ENCODE assay signal across 26 cellular contexts in genomic region chr10:58806323-58806722, GRCh38.
"Had no signal": no experiment of that assay in that cellular context is flagged by ENCODE, and none has a peak within 500 bp of the region (broad histone marks: within the 10 kb centered on the region; RNA-seq: fewer than 3 reads in every experiment).

No MANE protein-coding gene starts in this region.

- H3K27ac ChIP-seq: breast epithelium, gastrocnemius medialis, right atrium auricular region, suprapubic skin, tibial artery, upper lobe of right lung, VCaP had no signal

- H3K36me3 ChIP-seq: breast epithelium, gastrocnemius medialis, right atrium auricular region, tibial artery, upper lobe of right lung had no signal

- H3K27me3 ChIP-seq: breast epithelium, gastrocnemius medialis, right atrium auricular region, suprapubic skin, tibial artery, upper lobe of right lung had no signal

- H3K9me3 ChIP-seq: breast epithelium, gastrocnemius medialis, mucosa of descending colon, right atrium auricular region, suprapubic skin, tibial artery, upper lobe of right lung had no signal

- DNase-seq: activated CD4-positive, alpha-beta memory T cell treated with anti-CD3 and anti-CD28 coated beads for 36 hours; activated CD4-positive, alpha-beta T cell treated with anti-CD3 and anti-CD28 coated beads for 48 hours; activated gamma-delta T cell treated with Interleukin-2 at 50 U/mL for 16 hours; activated naive CD4-positive, alpha-beta T cell treated with anti-CD3 and anti-CD28 coated beads, Interleukin-2, amount 50 U/mL, for 16 hours; activated T-cell treated with anti-CD3 and anti-CD28 coated beads, Interleukin-2, amount 50 U/mL, for 4 hours; amniotic stem cell; dermis blood vessel endothelial cell; effector CD4-positive, alpha-beta T cell; gastrocnemius medialis; head of caudate nucleus; hippocampal formation; immature natural killer cell; mucosa of descending colon; stimulated activated CD4-positive, alpha-beta T cell treated with anti-CD3 and anti-CD28 coated beads, Interleukin-15, amount 100 ng/mL, for 24 hours; stimulated activated CD4-positive, alpha-beta T cell treated with anti-CD3 and anti-CD28 coated beads, Interleukin-2, amount 100 ng/mL, for 24 hours; stimulated activated naive B cell treated with anti-CD40 and anti-IgM and Interleukin-4, amounts not matched to agents 10 μg/mL and 1 μg/mL and 100 μg/mL, for 72 hours; T-helper 9 cell; tibial artery; upper lobe of right lung had no signal

- H3K4me3 ChIP-seq: breast epithelium, gastrocnemius medialis, lung, mucosa of descending colon, right atrium auricular region, suprapubic skin, tibial artery, upper lobe of right lung had no signal

- ATAC-seq: activated T-cell treated with anti-CD3 and anti-CD28 coated beads, Interleukin-2, amount 50 U/mL, for 4 hours; activated T-helper 17 cell treated with anti-CD3 and anti-CD28 coated beads, Interleukin-2, amount 50 U/mL, for 72 hours; gastrocnemius medialis; mucosa of descending colon; natural killer cell treated with Interleukin-12 subunit alpha and Interleukin-12 subunit beta and Interleukin-15 and Interleukin-18, amount 100 ng/mL, for 72 hours; stimulated activated naive B cell treated with anti-CD40 and anti-IgM and Interleukin-4, amounts not matched to agents 10 μg/mL and 1 μg/mL and 100 μg/mL, for 72 hours; upper lobe of right lung had no signal

- H3K4me1 ChIP-seq: breast epithelium, gastrocnemius medialis, right atrium auricular region, suprapubic skin, tibial artery, upper lobe of right lung had no signal
